In genomic region chr12:57770734-57771133, GRCh38 we compare ENCODE assay signal across 10 cellular contexts. TPM values are rescaled to one million over a fixed set of nuclear protein-coding genes. Genes with fewer than 3 reads are reported as not detected.
DNase-seq lines count a peak whose midpoint lies in the region; ATAC-seq, FAIRE-seq and TF ChIP-seq lines count a peak whose summit lies in the region.
"Had no signal": no experiment of that assay in that cellular context is flagged by ENCODE, and none has a peak within 500 bp of the region (broad histone marks: within the 10 kb centered on the region; RNA-seq: fewer than 3 reads in every experiment).

No MANE protein-coding gene starts in this region.

- no peak overlapping the region for H3K18ac ChIP-seq in neuronal stem cell (ENCODE audit: low read length)

- no peak overlapping the region for H2BK120ac ChIP-seq in neuronal stem cell (ENCODE audit: low read depth, low read length)

- DNase-seq in HFFc6 (no peak), WTC11 (ENCODE audit: low spot score) (no peak), kidney (no peak), neuronal stem cell (ENCODE audit: low spot score) (no peak), coronary artery (ENCODE audit: low spot score) (no peak)
- DNase-seq: foreskin fibroblast, H7 had no signal

- intact Hi-C loops in kidney (cut with DNase I) = no loop called here

- H3K4ac ChIP-seq in neuronal stem cell (ENCODE audit: low read length) = no peak overlapping the region

- FAIRE-seq in kidney (lab: Jason Lieb, UNC) = no peak

- H3K27me3 ChIP-seq in BLaER1 treated with 17β-estradiol and CSF1 and Interleukin-3, amounts not matched to agents 10 nM and 100 nM = peaks cover 30 to 35% (median 31%) of the 10 kb centered on the region in 11 experiments
- H3K27me3 ChIP-seq in neuronal stem cell (ENCODE audit: control insufficient read depth in 3 of 3, insufficient read depth in 3 of 3, low read depth in 1 of 3, low read length in 3 of 3) = peaks cover 0 to 21% (median 7%) of the 10 kb centered on the region in 3 experiments

- H3K4me2 ChIP-seq in BLaER1 treated with 17β-estradiol and CSF1 and Interleukin-3, amounts not matched to agents 10 nM and 100 nM = peak overlapping the region; percentile 82 to 98 (median 91)
- no peak overlapping the region for H3K4me2 ChIP-seq in neuronal stem cell (ENCODE audit: insufficient read depth, low read length, poor library complexity, severe bottlenecking)

- H2BK5ac ChIP-seq in neuronal stem cell (ENCODE audit: low read length) = no peak overlapping the region

- H2AK5ac ChIP-seq in neuronal stem cell (ENCODE audit: low read depth, low read length) = no peak overlapping the region

- peak overlapping the region in 9 of 10 experiments; percentile 69 to 80 (median 71); a peak in 16 of 20 replicates for H3K4me3 ChIP-seq in BLaER1 treated with 17β-estradiol and CSF1 and Interleukin-3, amounts not matched to agents 10 nM and 100 nM
- H3K4me3 ChIP-seq in kidney (ENCODE audit: low read length in 2 of 2) = peak overlapping the region; percentile 17 to 95
- H3K4me3 ChIP-seq in neuronal stem cell (ENCODE audit: low read length in 2 of 2) = peak overlapping the region in 1 of 2 donors; percentile 97
- no peak overlapping the region for H3K4me3 ChIP-seq in coronary artery

- WGBS in neuronal stem cell (ENCODE audit: extremely low coverage in 2 of 2, insufficient read length in 2 of 2, insufficient replicate concordance in 1 of 2), 2 donors = no CpG with 5 or more reads among the region's 4 CpGs

- H3K27ac Mint-ChIP-seq in HFFc6 (peak overlapping the region; percentile 100; the same call in 1 of the 2 replicates), WTC11 (no peak overlapping the region)

- peaks cover 0 to 3% (median 0%) of the 10 kb centered on the region in 11 experiments; a peak in 1 of 22 replicates for H3K9me3 ChIP-seq in BLaER1 treated with 17β-estradiol and CSF1 and Interleukin-3, amounts not matched to agents 10 nM and 100 nM (replicated peaks in 1 of 11)
- H3K9me3 ChIP-seq in kidney (ENCODE audit: control insufficient read depth in 1 of 2, low read length in 2 of 2) (no peaks in the 10 kb centered on the region), neuronal stem cell (replicated peaks in 1 of 2; ENCODE audit: control insufficient read depth in 2 of 2, insufficient read depth in 1 of 2, low read depth in 1 of 2, low read length in 2 of 2) (no peaks in the 10 kb centered on the region)

- peak overlapping the region in 3 of 11 experiments; percentile 11 to 83 (median 80); a peak in 3 of 22 replicates for H3K27ac ChIP-seq in BLaER1 treated with 17β-estradiol and CSF1 and Interleukin-3, amounts not matched to agents 10 nM and 100 nM
- H3K27ac ChIP-seq in kidney (ENCODE audit: low read depth in 2 of 2, low read length in 2 of 2) = peak overlapping the region in 1 of 2 donors; percentile 96
- H3K27ac ChIP-seq in neuronal stem cell (replicated peaks; ENCODE audit: low read length) = no peak overlapping the region
- no peak overlapping the region for H3K27ac ChIP-seq in coronary artery

- peak overlapping the region in 8 of 11 experiments; percentile 30 to 97 (median 87); a peak in 13 of 22 replicates for H3K9ac ChIP-seq in BLaER1 treated with 17β-estradiol and CSF1 and Interleukin-3, amounts not matched to agents 10 nM and 100 nM
- H3K9ac ChIP-seq in kidney (ENCODE audit: low read length in 2 of 2) = peak overlapping the region in 1 of 2 donors; percentile 83
- no peak overlapping the region for H3K9ac ChIP-seq in neuronal stem cell (ENCODE audit: low read depth, low read length, poor library complexity)

- CTCF ChIA-PET in WTC11 (lab: Charles Lee) = interaction anchor here (0.7 kb wide), 1 partner anchor 33 kb away, joined by 6 read pairs; no protein-coding TSS in a partner anchor

- H3K4me1 Mint-ChIP-seq in HFFc6 (ENCODE audit: low read depth) (peaks cover 49% of the 10 kb centered on the region), WTC11 (peaks cover 19% of the 10 kb centered on the region)

- H3K4me3 Mint-ChIP-seq in HFFc6 (peak overlapping the region; percentile 99), WTC11 (peak overlapping the region; percentile 97)

- no peak overlapping the region for H4K8ac ChIP-seq in neuronal stem cell (ENCODE audit: low read depth, low read length)

- H3K36me3 Mint-ChIP-seq in HFFc6 (ENCODE audit: low read depth) (peaks cover 29% of the 10 kb centered on the region), WTC11 (peaks cover 23% of the 10 kb centered on the region)

- no peak overlapping the region for H2BK15ac ChIP-seq in neuronal stem cell (ENCODE audit: low read length)

- TF ChIP-seq CTCF in HFFc6 (IDR thresholded peaks at IDR 0.05) (no peak), WTC11 (IDR thresholded peaks at IDR 0.05) (no peak), kidney (IDR thresholded peaks at IDR 0.05; ENCODE audit: borderline replicate concordance, extremely low read depth, insufficient read depth) (no peak), coronary artery (IDR thresholded peaks at IDR 0.05) (no peak)

- no peak overlapping the region for H3K23ac ChIP-seq in neuronal stem cell (ENCODE audit: low read depth, low read length, poor library complexity)

- H4K91ac ChIP-seq in neuronal stem cell (ENCODE audit: low read depth, low read length, poor library complexity) = no peak overlapping the region

- H3K9me3 Mint-ChIP-seq in HFFc6 (no peaks in the 10 kb centered on the region), WTC11 (no peaks in the 10 kb centered on the region)

- no peak overlapping the region for H2AFZ ChIP-seq in neuronal stem cell (ENCODE audit: low read length)

- no peaks in the 10 kb centered on the region for H3K79me1 ChIP-seq in neuronal stem cell (ENCODE audit: low read depth, low read length)

- ATAC-seq in WTC11 (no peak), GM19328 (IDR thresholded peaks at IDR 0.05; ENCODE audit: unreplicated experiment) (no peak), GM21576 (IDR thresholded peaks at IDR 0.05; ENCODE audit: unreplicated experiment) (no peak)

- peaks cover 18 to 49% (median 37%) of the 10 kb centered on the region in 11 experiments for H3K36me3 ChIP-seq in BLaER1 treated with 17β-estradiol and CSF1 and Interleukin-3, amounts not matched to agents 10 nM and 100 nM
- H3K36me3 ChIP-seq in kidney (ENCODE audit: control insufficient read depth in 1 of 2, insufficient read depth in 2 of 2, low read length in 2 of 2) = peaks cover 0 to 1% of the 10 kb centered on the region in 2 donors
- peaks cover 10 to 49% of the 10 kb centered on the region in 2 donors for H3K36me3 ChIP-seq in neuronal stem cell (replicated peaks in 1 of 2; ENCODE audit: control insufficient read depth in 2 of 2, insufficient read depth in 2 of 2, low read length in 2 of 2)

- H3K27me3 Mint-ChIP-seq in HFFc6 (ENCODE audit: insufficient read depth) (peaks cover 4% of the 10 kb centered on the region), WTC11 (ENCODE audit: low read depth) (peaks cover 43% of the 10 kb centered on the region)

- POLR2A ChIA-PET in WTC11 (lab: Charles Lee) = no interaction called here

- H2BK12ac ChIP-seq in neuronal stem cell (ENCODE audit: low read length) = no peak overlapping the region

- no peak overlapping the region for H3K14ac ChIP-seq in neuronal stem cell (ENCODE audit: low read length)

- H4K20me1 ChIP-seq in BLaER1 treated with 17β-estradiol and CSF1 and Interleukin-3, amounts not matched to agents 10 nM and 100 nM = peaks cover 0 to 54% (median 21%) of the 10 kb centered on the region in 11 experiments; a peak in 18 of 22 replicates

- peaks cover 22 to 73% (median 45%) of the 10 kb centered on the region in 10 experiments for H3K4me1 ChIP-seq in BLaER1 treated with 17β-estradiol and CSF1 and Interleukin-3, amounts not matched to agents 10 nM and 100 nM
- peaks cover 7 to 18% of the 10 kb centered on the region in 2 donors for H3K4me1 ChIP-seq in kidney (ENCODE audit: control insufficient read depth in 1 of 2, insufficient read depth in 1 of 2, low read depth in 1 of 2, low read length in 2 of 2)
- peaks cover 4 to 21% of the 10 kb centered on the region in 2 donors for H3K4me1 ChIP-seq in neuronal stem cell (ENCODE audit: control insufficient read depth in 2 of 2, insufficient read depth in 1 of 2, low read depth in 1 of 2, low read length in 2 of 2)

RNA-seq across cellular contexts. Expression of gene METTL1, which starts 1.2 kb away (rescaled TPM):
- 10 to 100 TPM; 30.0 to 41.8 (median 36.0) TPM for total RNA-seq in HFFc6 (2021; fragmentation: NEBNext Ultra II Directional; extraction: Animal tissue kit (Norgen Biotek cat#: 25700))
- total RNA-seq in WTC11 (2021) = 25.5 to 31.7 TPM (median 28.6 TPM) in 3 replicates
- total RNA-seq in kidney = 23.4 TPM
- 69.4 TPM for polyA plus RNA-seq in kidney (ENCODE audit: insufficient read depth, low read depth, low replicate concordance)
- polyA plus RNA-seq in neuronal stem cell (2013, experiment 1 of 2) = 9.5 TPM
- 10.2 TPM for polyA plus RNA-seq in neuronal stem cell (2013, experiment 2 of 2)

RNA-seq across cellular contexts. Expression of gene EEF1AKMT3, which starts 1.7 kb away (rescaled TPM):
- total RNA-seq in HFFc6 (2021; fragmentation: NEBNext Ultra II Directional; extraction: Animal tissue kit (Norgen Biotek cat#: 25700)) = 1 to 10 TPM; 6.3 to 9.0 (median 7.8) TPM
- total RNA-seq in WTC11 (2021) (3.2 to 3.8 TPM (median 3.3 TPM) in 3 replicates), kidney (10.4 TPM)
- polyA plus RNA-seq in kidney (ENCODE audit: insufficient read depth, low read depth, low replicate concordance) = 15.3 TPM
- polyA plus RNA-seq in neuronal stem cell (2013, experiment 1 of 2) = 2.7 TPM
- polyA plus RNA-seq in neuronal stem cell (2013, experiment 2 of 2) = 3.2 TPM

RNA-seq across cellular contexts. Expression of gene CYP27B1, which starts 3.9 kb away (rescaled TPM):
- 1 to 10 TPM in 3 of 6 experiments, under 1 TPM in 3; 0.57 to 1.8 (median 0.96) TPM for total RNA-seq in HFFc6 (2021; fragmentation: NEBNext Ultra II Directional; extraction: Animal tissue kit (Norgen Biotek cat#: 25700))
- total RNA-seq in WTC11 (2021) (2.1 to 3.2 TPM (median 2.8 TPM) in 3 replicates), kidney (3.5 TPM)
- 33.4 TPM for polyA plus RNA-seq in kidney (ENCODE audit: insufficient read depth, low read depth, low replicate concordance)
- 0.35 TPM for polyA plus RNA-seq in neuronal stem cell (2013, experiment 1 of 2)
- polyA plus RNA-seq in neuronal stem cell (2013, experiment 2 of 2) = 0.40 TPM

RNA-seq across cellular contexts. Expression of gene TSFM, which starts 11.9 kb away (rescaled TPM):
- total RNA-seq in HFFc6 (2021; fragmentation: NEBNext Ultra II Directional; extraction: Animal tissue kit (Norgen Biotek cat#: 25700)) = 10 to 100 TPM; 28.6 to 36.8 (median 33.7) TPM
- 48.6 to 49.5 TPM (median 48.7 TPM) in 3 replicates for total RNA-seq in WTC11 (2021)
- 32.8 TPM for total RNA-seq in kidney
- 84.6 TPM for polyA plus RNA-seq in kidney (ENCODE audit: insufficient read depth, low read depth, low replicate concordance)
- polyA plus RNA-seq in neuronal stem cell (2013, experiment 1 of 2) = 22.3 TPM
- polyA plus RNA-seq in neuronal stem cell (2013, experiment 2 of 2) = 23.3 TPM

RNA-seq across cellular contexts. Expression of gene MARCHF9, which starts 15.8 kb away (rescaled TPM):
- 1 to 10 TPM in 4 of 6 experiments, under 1 TPM in 2; 0.94 to 3.2 (median 1.2) TPM for total RNA-seq in HFFc6 (2021; fragmentation: NEBNext Ultra II Directional; extraction: Animal tissue kit (Norgen Biotek cat#: 25700))
- 6.2 to 9.6 TPM (median 9.2 TPM) in 3 replicates for total RNA-seq in WTC11 (2021)
- total RNA-seq in kidney = 22.9 TPM
- 38.4 TPM for polyA plus RNA-seq in kidney (ENCODE audit: insufficient read depth, low read depth, low replicate concordance)
- 14.0 TPM for polyA plus RNA-seq in neuronal stem cell (2013, experiment 1 of 2)
- 14.6 TPM for polyA plus RNA-seq in neuronal stem cell (2013, experiment 2 of 2)
